36 cellular contexts compared by ENCODE assay signal in genomic region chr1:225668222-225668621, GRCh38. TPM values are rescaled to one million over a fixed set of nuclear protein-coding genes. Genes with fewer than 3 reads are reported as not detected.
"Had no signal": no experiment of that assay in that cellular context is flagged by ENCODE, and none has a peak within 500 bp of the region (broad histone marks: within the 10 kb centered on the region; RNA-seq: fewer than 3 reads in every experiment).

No MANE protein-coding gene starts in this region.

- H3K27me3 ChIP-seq: adrenal gland, body of pancreas, brain microvascular endothelial cell, breast epithelium had no signal

- H3K36me3 ChIP-seq: adrenal gland, brain microvascular endothelial cell, breast epithelium, WERI-Rb-1 had no signal

- H3K4me1 ChIP-seq: adrenal gland, body of pancreas, breast epithelium had no signal

- FAIRE-seq: astrocyte had no signal

- H3K27ac ChIP-seq: adrenal gland, body of pancreas, brain microvascular endothelial cell, breast epithelium, WERI-Rb-1 had no signal

- H3K4me3 ChIP-seq: adrenal gland, body of pancreas, breast epithelium had no signal

- ATAC-seq: activated CD4-positive, alpha-beta T cell treated with anti-CD3 and anti-CD28 coated beads for 36 hours; activated CD4-positive, CD25-positive, alpha-beta regulatory T cell treated with anti-CD3 and anti-CD28 coated beads, Interleukin-2, amount 50 U/mL, for 24 hours; activated CD8-positive, alpha-beta memory T cell treated with anti-CD3 and anti-CD28 coated beads, Interleukin-2, amount 10 ng/mL, durations not matched to agents 7 days and 5 days; activated CD8-positive, alpha-beta T cell treated with anti-CD3 and anti-CD28 coated beads, Interleukin-2, amount 10 ng/mL, durations not matched to agents 7 days and 5 days; activated naive CD4-positive, alpha-beta T cell treated with anti-CD3 and anti-CD28 coated beads, Interleukin-2, amount 50 U/mL, for 72 hours; activated T-cell treated with anti-CD3 and anti-CD28 coated beads, Interleukin-2, amount 50 U/mL, for 4 hours; activated T-cell treated with anti-CD3 and anti-CD28 coated beads, Interleukin-2, amount 50 U/mL, for 72 hours; activated T-helper 17 cell treated with anti-CD3 and anti-CD28 coated beads, Interleukin-2, amount 50 U/mL, for 72 hours; body of pancreas; WTC11 had no signal

- DNase-seq: activated CD4-positive, alpha-beta memory T cell treated with anti-CD3 and anti-CD28 coated beads, Interleukin-2, amount 10 ng/mL, durations not matched to agents 7 days and 5 days; activated CD4-positive, alpha-beta T cell treated with anti-CD3 and anti-CD28 coated beads for 1 hour; activated CD4-positive, alpha-beta T cell treated with anti-CD3 and anti-CD28 coated beads for 36 hours; activated CD4-positive, alpha-beta T cell treated with anti-CD3 and anti-CD28 coated beads for 48 hours; activated CD4-positive, alpha-beta T cell treated with anti-CD3 and anti-CD28 coated beads, Interleukin-2, amount 10 ng/mL, durations not matched to agents 7 days and 5 days; activated CD4-positive, alpha-beta T cell treated with anti-CD3 and anti-CD28 coated beads, Interleukin-2, amount 50 U/mL, for 48 hours; activated CD4-positive, CD25-positive, alpha-beta regulatory T cell; activated CD8-positive, alpha-beta memory T cell treated with anti-CD3 and anti-CD28 coated beads for 24 hours; activated CD8-positive, alpha-beta memory T cell treated with anti-CD3 and anti-CD28 coated beads, Interleukin-2, amount 10 ng/mL, durations not matched to agents 7 days and 5 days; activated CD8-positive, alpha-beta memory T cell treated with anti-CD3 and anti-CD28 coated beads, Interleukin-2, amount 50 U/mL, for 48 hours; activated CD8-positive, alpha-beta T cell treated with anti-CD3 and anti-CD28 coated beads, Interleukin-2, amount 10 ng/mL, durations not matched to agents 7 days and 5 days; activated effector memory CD4-positive, alpha-beta T cell treated with anti-CD3 and anti-CD28 coated beads, Interleukin-2, amount 50 U/mL, for 16 hours; activated gamma-delta T cell treated with Interleukin-2 at 50 U/mL for 16 hours; activated naive CD4-positive, alpha-beta T cell; activated naive CD4-positive, alpha-beta T cell treated with anti-CD3 and anti-CD28 coated beads for 36 hours; activated naive CD4-positive, alpha-beta T cell treated with anti-CD3 and anti-CD28 coated beads, Interleukin-2, amount 50 U/mL, for 16 hours; activated naive CD8-positive, alpha-beta T cell treated with anti-CD3 and anti-CD28 coated beads for 36 hours; activated T-cell treated with anti-CD3 and anti-CD28 coated beads, Interleukin-2, amount 50 U/mL, for 1 hour; activated T-cell treated with anti-CD3 and anti-CD28 coated beads, Interleukin-2, amount 50 U/mL, for 4 hours; activated T-cell treated with anti-CD3 and anti-CD28 coated beads, Interleukin-2, amount 50 U/mL, for 72 hours; adrenal gland; amniotic stem cell; aorta; body of pancreas; brain microvascular endothelial cell; central memory CD4-positive, alpha-beta T cell; T-helper 1 cell; T-helper 2 cell; T-helper 9 cell; WERI-Rb-1 had no signal

- H3K9me3 ChIP-seq: adrenal gland, body of pancreas, breast epithelium had no signal

RNA-seq across cellular contexts. Expression of gene ENAH, which starts 15.3 kb away (rescaled TPM):
- total RNA-seq: activated CD4-positive, alpha-beta memory T cell treated with anti-CD3 and anti-CD28 coated beads, Interleukin-2, amount 10 ng/mL, durations not matched to agents 7 days and 5 days; activated CD4-positive, alpha-beta T cell treated with anti-CD3 and anti-CD28 coated beads, Interleukin-2, amount 10 ng/mL, durations not matched to agents 7 days and 5 days; activated CD8-positive, alpha-beta memory T cell treated with anti-CD3 and anti-CD28 coated beads, Interleukin-2, amount 10 ng/mL, durations not matched to agents 7 days and 5 days; activated CD8-positive, alpha-beta T cell treated with anti-CD3 and anti-CD28 coated beads, Interleukin-2, amount 10 ng/mL, durations not matched to agents 7 days and 5 days had no signal
